Comparison of ENCODE assay signal across 1 cellular context in genomic region chr7:122652851-122653250, GRCh38.
TF ChIP-seq lines count a peak whose summit lies in the region.

No MANE protein-coding gene starts in this region.

TF ChIP-seq in H1, 55 proteins besides CTCF, POLR2A, EP300 and RAD21:
- TF ChIP-seq CHD1 (IDR thresholded peaks at IDR 0.05; ENCODE audit: low read depth, low read length) (no peak), CTBP2 (IDR thresholded peaks at IDR 0.05; ENCODE audit: borderline replicate concordance, insufficient read depth, insufficient read length, low read length) (no peak), YY1 (IDR thresholded peaks at IDR 0.05; ENCODE audit: low read depth, low read length) (no peak), TCF12 (IDR thresholded peaks at IDR 0.05; ENCODE audit: low read depth, low read length) (no peak), CEBPB (IDR thresholded peaks at IDR 0.05; ENCODE audit: low read depth, low read length) (no peak), GABPA (IDR thresholded peaks at IDR 0.05; ENCODE audit: borderline replicate concordance, insufficient read depth, low read length) (no peak), CBX8 (IDR thresholded peaks at IDR 0.05; ENCODE audit: borderline replicate concordance, low read depth, low read length) (no peak), NRF1 (IDR thresholded peaks at IDR 0.05; ENCODE audit: low read depth, low read length) (no peak), SUZ12 (IDR thresholded peaks at IDR 0.05; ENCODE audit: low read length) (no peak), KDM1A (IDR thresholded peaks at IDR 0.05; ENCODE audit: borderline replicate concordance, low read length) (no peak), EZH2 (IDR thresholded peaks at IDR 0.05; ENCODE audit: low read depth, low read length, severe bottlenecking) (no peak), JUN (IDR thresholded peaks at IDR 0.05; ENCODE audit: low read depth, low read length) (no peak), BRCA1 (IDR thresholded peaks at IDR 0.05; ENCODE audit: low read depth, low read length) (no peak), ATF3 (IDR thresholded peaks at IDR 0.05; ENCODE audit: insufficient read depth, low read depth, low read length) (no peak), RNF2 (IDR thresholded peaks at IDR 0.05; ENCODE audit: borderline replicate concordance, low read depth, low read length, missing control alignments, poor library complexity, severe bottlenecking) (no peak), SIX5 (IDR thresholded peaks at IDR 0.05; ENCODE audit: low read depth, low read length) (no peak), TEAD4 (IDR thresholded peaks at IDR 0.05; ENCODE audit: low read depth, low read length) (no peak), HDAC6 (IDR thresholded peaks at IDR 0.05; ENCODE audit: low read depth, low read length) (no peak), TBP (IDR thresholded peaks at IDR 0.05; ENCODE audit: low read depth, low read length) (no peak), KDM4A (IDR thresholded peaks at IDR 0.05; ENCODE audit: low read depth, low read length, severe bottlenecking) (no peak)
